20 cellular contexts compared by ENCODE assay signal in genomic region chr2:396903-397302, GRCh38.
A peak's percentile ranks its signal among the peaks of the same experiment; 100 is the strongest.
DNase-seq lines count a peak whose midpoint lies in the region; TF ChIP-seq lines count a peak whose summit lies in the region.
"Had no signal": no experiment of that assay in that cellular context is flagged by ENCODE, and none has a peak within 500 bp of the region (broad histone marks: within the 10 kb centered on the region; RNA-seq: fewer than 3 reads in every experiment).

No MANE protein-coding gene starts in this region.

- H3K23me2 ChIP-seq in H9 (ENCODE audit: insufficient read length, low read depth, low read length, poor library complexity, severe bottlenecking), result no peaks in the 10 kb centered on the region

- no peak overlapping the region for H3K4me2 ChIP-seq in H9 (ENCODE audit: insufficient read depth, insufficient read length, low read length)
- no peak overlapping the region for H3K4me2 ChIP-seq in neural progenitor cell
- no peak overlapping the region for H3K4me2 ChIP-seq in GM23248 (ENCODE audit: unreplicated experiment)
- H3K4me2 ChIP-seq: A549; BLaER1 treated with 17β-estradiol and CSF1 and Interleukin-3, amounts not matched to agents 10 nM and 100 nM had no signal

- peak; percentile 30 for DNase-seq in activated CD4-positive, alpha-beta T cell treated with anti-CD3 and anti-CD28 coated beads, Interleukin-2, amount 10 ng/mL, durations not matched to agents 24 days and 14 days
- DNase-seq in activated CD4-positive, alpha-beta T cell treated with anti-CD3 and anti-CD28 coated beads for 4 hours, result no peak
- DNase-seq in H9 (no peak), endodermal cell (peak; percentile 19), neural progenitor cell (ENCODE audit: low spot score) (no peak), NCI-H345 (lab: John Stamatoyannopoulos, UW) (no peak), amniotic stem cell (lab: John Stamatoyannopoulos, UW) (no peak), GM23248 (no peak)
- DNase-seq: AML-193; Caco-2; Calu3; CD4-positive, alpha-beta T cell; CD8-positive, alpha-beta T cell; DMS79 treated with DMSO at 0.1 percent for 48 hours; GF-D8 had no signal

- WGBS in H9 (ENCODE audit: extremely low coverage, insufficient read length, low lambda C conversion rate), result no CpG with 5 or more reads among the region's 11 CpGs
- 83 to 91% methylated on average over 1 to 11 of the region's 11 CpGs for WGBS in endodermal cell (ENCODE audit: insufficient coverage in 1 of 2, insufficient read length in 1 of 2), 2 experiments
- 64 to 65% methylated on average over 11 of the region's 11 CpGs for WGBS in GM23248 (ENCODE audit: low coverage in 1 of 2, low lambda C conversion rate in 2 of 2, missing lambda C conversion rate in 2 of 2), 2 experiments

- H4K8ac ChIP-seq in H9 (replicated peaks; ENCODE audit: insufficient read length, low read depth, low read length), result no peak overlapping the region

- no peak overlapping the region for H4K91ac ChIP-seq in H9 (ENCODE audit: insufficient read length, low read depth, low read length)

- no peaks in the 10 kb centered on the region for H3K9me3 Mint-ChIP-seq in activated CD4-positive, alpha-beta T cell treated with anti-CD3 and anti-CD28 coated beads, Interleukin-2, amount 10 ng/mL, durations not matched to agents 24 days and 14 days
- H3K9me3 Mint-ChIP-seq in H9 (no peaks in the 10 kb centered on the region), endodermal cell (no peaks in the 10 kb centered on the region), neural progenitor cell (peaks cover 23% of the 10 kb centered on the region)
- H3K9me3 Mint-ChIP-seq: CD4-positive, alpha-beta T cell; CD8-positive, alpha-beta T cell had no signal

- no peaks in the 10 kb centered on the region for H3K4me1 ChIP-seq in H9 (ENCODE audit: insufficient read depth, low read length)
- no peaks in the 10 kb centered on the region for H3K4me1 ChIP-seq in endodermal cell (ENCODE audit: control insufficient read depth, insufficient read depth, low read length)
- peaks cover 5% of the 10 kb centered on the region for H3K4me1 ChIP-seq in neural progenitor cell
- no peaks in the 10 kb centered on the region for H3K4me1 ChIP-seq in GM23248 (ENCODE audit: insufficient read depth)
- H3K4me1 ChIP-seq: A549, Caco-2 had no signal

- H2BK120ac ChIP-seq in H9 (ENCODE audit: low read depth, low read length, poor library complexity, severe bottlenecking), result no peak overlapping the region

- H3K4me3 Mint-ChIP-seq in activated CD4-positive, alpha-beta T cell treated with anti-CD3 and anti-CD28 coated beads, Interleukin-2, amount 10 ng/mL, durations not matched to agents 24 days and 14 days, result no peak overlapping the region
- H3K4me3 Mint-ChIP-seq in H9, result no peak overlapping the region
- no peak overlapping the region for H3K4me3 Mint-ChIP-seq in endodermal cell
- peak overlapping the region; percentile 65 for H3K4me3 Mint-ChIP-seq in neural progenitor cell
- H3K4me3 Mint-ChIP-seq: B cell; CD4-positive, alpha-beta T cell; CD8-positive, alpha-beta T cell had no signal

- no peak overlapping the region for H3K56ac ChIP-seq in H9 (ENCODE audit: insufficient read length, low read depth, low read length)

- H3K9me2 ChIP-seq in GM23248 (ENCODE audit: insufficient read depth), result no peaks in the 10 kb centered on the region

- H3K36me3 Mint-ChIP-seq in activated CD4-positive, alpha-beta T cell treated with anti-CD3 and anti-CD28 coated beads, Interleukin-2, amount 10 ng/mL, durations not matched to agents 24 days and 14 days (ENCODE audit: low read depth), result no peaks in the 10 kb centered on the region
- H3K36me3 Mint-ChIP-seq in H9 (ENCODE audit: insufficient read depth in 1 of 3, low read depth in 3 of 3), result no peaks in the 10 kb centered on the region
- H3K36me3 Mint-ChIP-seq in endodermal cell (ENCODE audit: low read depth), result no peaks in the 10 kb centered on the region
- no peaks in the 10 kb centered on the region for H3K36me3 Mint-ChIP-seq in neural progenitor cell
- H3K36me3 Mint-ChIP-seq: CD8-positive, alpha-beta T cell had no signal

- H3K9ac ChIP-seq in H9 (ENCODE audit: extremely low read depth, insufficient read length, low read length) (no peak overlapping the region), endodermal cell (ENCODE audit: extremely low read depth, low read length, poor library complexity, severe bottlenecking) (no peak overlapping the region), neural progenitor cell (no peak overlapping the region), GM23248 (no peak overlapping the region)
- H3K9ac ChIP-seq: BLaER1 treated with 17β-estradiol and CSF1 and Interleukin-3, amounts not matched to agents 10 nM and 100 nM had no signal

- no peak overlapping the region for H3K18ac ChIP-seq in H9 (ENCODE audit: insufficient read length, low read depth, low read length)

- no peak overlapping the region for H3K27ac Mint-ChIP-seq in activated CD4-positive, alpha-beta T cell treated with anti-CD3 and anti-CD28 coated beads, Interleukin-2, amount 10 ng/mL, durations not matched to agents 24 days and 14 days
- H3K27ac Mint-ChIP-seq in H9 (no peak overlapping the region), endodermal cell (no peak overlapping the region), neural progenitor cell (no peak overlapping the region)
- H3K27ac Mint-ChIP-seq: B cell; CD4-positive, alpha-beta T cell; CD8-positive, alpha-beta T cell had no signal

- H3T11ph ChIP-seq in H9 (ENCODE audit: low read length), result no peak overlapping the region

- H3K79me1 ChIP-seq in H9 (ENCODE audit: insufficient read depth, low read depth, low read length, poor library complexity, severe bottlenecking), result no peaks in the 10 kb centered on the region

- no peak overlapping the region for H2BK5ac ChIP-seq in H9 (ENCODE audit: insufficient read length, low read length)

- H3K27ac ChIP-seq in H9 (ENCODE audit: insufficient read length, low read depth, low read length) (no peak overlapping the region), endodermal cell (ENCODE audit: low read depth, low read length) (no peak overlapping the region), neural progenitor cell (no peak overlapping the region), GM23248 (no peak overlapping the region)
- H3K27ac ChIP-seq: 22Rv1; A549; BLaER1 treated with 17β-estradiol and CSF1 and Interleukin-3, amounts not matched to agents 10 nM and 100 nM; C4-2B had no signal

- no peak overlapping the region for H2BK20ac ChIP-seq in H9 (ENCODE audit: low read depth, low read length, poor library complexity, severe bottlenecking)

- H3K4me3 ChIP-seq in endodermal cell (ENCODE audit: low read length) (no peak overlapping the region), neural progenitor cell (no peak overlapping the region), GM23248 (no peak overlapping the region)
- H3K4me3 ChIP-seq: A549; BLaER1 treated with 17β-estradiol and CSF1 and Interleukin-3, amounts not matched to agents 10 nM and 100 nM had no signal

- H4K5ac ChIP-seq in H9 (ENCODE audit: insufficient read length, low read depth, low read length), result no peak overlapping the region

- in situ Hi-C loops in GM23248 (cut with MboI), result no loop called here

- no peak overlapping the region for H2BK12ac ChIP-seq in H9 (ENCODE audit: insufficient read length, low read depth, low read length)

- H3K79me2 ChIP-seq in H9 (ENCODE audit: insufficient read depth, low read length), result no peaks in the 10 kb centered on the region
- H3K79me2 ChIP-seq in neural progenitor cell (ENCODE audit: low read depth), result no peaks in the 10 kb centered on the region
- H3K79me2 ChIP-seq in GM23248 (ENCODE audit: insufficient read depth), result no peaks in the 10 kb centered on the region

- H3K27me3 ChIP-seq in H9 (ENCODE audit: insufficient read depth, low read length), result no peaks in the 10 kb centered on the region
- no peaks in the 10 kb centered on the region for H3K27me3 ChIP-seq in endodermal cell (ENCODE audit: control insufficient read depth, insufficient read depth, low read length, poor library complexity, severe bottlenecking)
- no peaks in the 10 kb centered on the region for H3K27me3 ChIP-seq in neural progenitor cell
- H3K27me3 ChIP-seq in GM23248 (replicated peaks; ENCODE audit: insufficient read depth), result no peaks in the 10 kb centered on the region
- H3K27me3 ChIP-seq: BLaER1 treated with 17β-estradiol and CSF1 and Interleukin-3, amounts not matched to agents 10 nM and 100 nM had no signal

- H4K20me1 ChIP-seq in H9 (ENCODE audit: control insufficient read depth, insufficient read depth, insufficient read length) (no peaks in the 10 kb centered on the region), neural progenitor cell (ENCODE audit: low read depth) (no peaks in the 10 kb centered on the region), GM23248 (ENCODE audit: insufficient read depth) (no peaks in the 10 kb centered on the region)
- H4K20me1 ChIP-seq: BLaER1 treated with 17β-estradiol and CSF1 and Interleukin-3, amounts not matched to agents 10 nM and 100 nM had no signal

- no peaks in the 10 kb centered on the region for H3K36me3 ChIP-seq in endodermal cell (ENCODE audit: control insufficient read depth, insufficient read depth, low read length)
- H3K36me3 ChIP-seq in neural progenitor cell, result no peaks in the 10 kb centered on the region
- no peaks in the 10 kb centered on the region for H3K36me3 ChIP-seq in GM23248 (ENCODE audit: low read depth)
- H3K36me3 ChIP-seq: BLaER1 treated with 17β-estradiol and CSF1 and Interleukin-3, amounts not matched to agents 10 nM and 100 nM had no signal

- H3K27me3 Mint-ChIP-seq in activated CD4-positive, alpha-beta T cell treated with anti-CD3 and anti-CD28 coated beads, Interleukin-2, amount 10 ng/mL, durations not matched to agents 24 days and 14 days, result no peaks in the 10 kb centered on the region
- H3K27me3 Mint-ChIP-seq in H9 (ENCODE audit: low read depth) (peaks cover 4% of the 10 kb centered on the region), endodermal cell (ENCODE audit: insufficient read depth) (peaks cover 2% of the 10 kb centered on the region), neural progenitor cell (ENCODE audit: insufficient read depth, low read depth) (peaks cover 9% of the 10 kb centered on the region)
- H3K27me3 Mint-ChIP-seq: B cell; CD4-positive, alpha-beta T cell had no signal

- H3K4ac ChIP-seq in H9 (ENCODE audit: low read depth, low read length), result no peak overlapping the region

- peak overlapping the region; percentile 44 for H3K14ac ChIP-seq in H9 (ENCODE audit: insufficient read depth, low read length)

- no peaks in the 10 kb centered on the region for H3K9me3 ChIP-seq in H9 (ENCODE audit: control insufficient read depth, low read depth, low read length)
- no peaks in the 10 kb centered on the region for H3K9me3 ChIP-seq in endodermal cell (ENCODE audit: control insufficient read depth, low read length)
- no peaks in the 10 kb centered on the region for H3K9me3 ChIP-seq in neural progenitor cell (ENCODE audit: low read depth)
- H3K9me3 ChIP-seq in GM23248 (ENCODE audit: low read depth), result no peaks in the 10 kb centered on the region
- H3K9me3 ChIP-seq: BLaER1 treated with 17β-estradiol and CSF1 and Interleukin-3, amounts not matched to agents 10 nM and 100 nM had no signal

- H3K23ac ChIP-seq in H9 (ENCODE audit: insufficient read length, low read depth, low read length), result no peak overlapping the region

- H3K4me1 Mint-ChIP-seq in activated CD4-positive, alpha-beta T cell treated with anti-CD3 and anti-CD28 coated beads, Interleukin-2, amount 10 ng/mL, durations not matched to agents 24 days and 14 days, result peaks cover 13% of the 10 kb centered on the region
- H3K4me1 Mint-ChIP-seq in H9, result peaks cover 14 to 17% of the 10 kb centered on the region in 2 experiments
- peaks cover 2% of the 10 kb centered on the region for H3K4me1 Mint-ChIP-seq in endodermal cell
- peaks cover 51% of the 10 kb centered on the region for H3K4me1 Mint-ChIP-seq in neural progenitor cell

- no peak overlapping the region for H2BK15ac ChIP-seq in H9 (ENCODE audit: low read depth, low read length)

- no peak overlapping the region for H2AK5ac ChIP-seq in H9 (ENCODE audit: insufficient read length, low read length)

- TF ChIP-seq CTCF in H9 (conservative IDR thresholded peaks at IDR 0.05) (no peak), endodermal cell (conservative IDR thresholded peaks at IDR 0.05) (no peak), neural progenitor cell (IDR thresholded peaks at IDR 0.05) (no peak)

- H3F3A ChIP-seq in neural progenitor cell (ENCODE audit: low read depth), result no peaks in the 10 kb centered on the region
- H3F3A ChIP-seq in GM23248 (ENCODE audit: insufficient read depth), result no peaks in the 10 kb centered on the region

- intact Hi-C loops in activated CD4-positive, alpha-beta T cell treated with anti-CD3 and anti-CD28 coated beads, Interleukin-2, amount 10 ng/mL, durations not matched to agents 24 days and 14 days (cut with micrococcal nuclease), result no loop called here

- H2AFZ ChIP-seq in H9 (ENCODE audit: low read length) (no peak overlapping the region), neural progenitor cell (replicated peaks) (no peak overlapping the region), GM23248 (no peak overlapping the region)

Comparison
In these comparisons a context has a peak if more than half of its experiments do, and no peak if none do; other contexts are left out.
1. DNase-seq: peak in activated CD4-positive, alpha-beta T cell treated with anti-CD3 and anti-CD28 coated beads, Interleukin-2, amount 10 ng/mL, durations not matched to agents 24 days and 14 days (single experiment) and endodermal cell (single experiment); none in activated CD4-positive, alpha-beta T cell treated with anti-CD3 and anti-CD28 coated beads for 4 hours (0 of 2), H9 (single experiment), neural progenitor cell (single experiment), NCI-H345 (single experiment), amniotic stem cell (single experiment) and GM23248 (single experiment).